1 cellular context compared by ENCODE assay signal in the genomic region with DNA sequence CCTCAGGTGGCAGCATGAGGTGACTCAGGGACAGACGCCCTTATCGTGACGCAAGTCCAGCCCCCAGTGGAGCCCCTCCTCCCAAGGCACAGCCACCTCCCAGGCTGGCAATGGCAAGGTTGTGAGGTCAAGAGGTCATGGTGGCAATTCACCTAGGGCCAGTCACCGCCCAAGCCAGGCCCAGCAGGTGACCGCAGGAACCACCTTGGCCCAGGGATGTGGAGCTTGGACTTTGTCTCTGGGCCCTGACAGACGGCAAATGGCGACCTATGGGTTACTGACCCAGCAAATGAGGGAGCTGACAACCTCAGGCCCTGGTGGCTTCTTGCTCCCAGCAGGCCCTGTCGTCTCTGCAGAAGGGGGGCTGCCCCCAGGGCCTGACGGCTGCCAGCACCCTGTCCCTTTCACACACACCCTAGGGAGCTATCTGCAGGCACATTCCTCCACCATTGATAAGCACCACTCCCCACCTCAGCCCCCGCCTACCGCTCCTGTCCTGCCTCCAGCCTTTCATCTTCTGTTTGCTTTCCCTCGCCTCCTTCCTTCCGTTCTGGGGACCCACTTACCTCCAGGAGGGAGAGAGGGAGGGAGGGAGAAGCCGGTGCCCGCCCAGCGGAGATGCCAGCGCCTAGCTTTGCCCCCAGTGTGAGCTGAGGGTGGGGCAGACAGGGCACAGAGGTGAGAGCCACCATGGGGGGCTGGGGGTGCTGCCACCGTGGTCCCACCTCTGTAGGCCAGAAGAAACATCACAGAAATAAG.
TF ChIP-seq lines count a peak whose summit lies in the region.

No MANE protein-coding gene starts in this region.

TF ChIP-seq in HepG2, 621 proteins besides CTCF, POLR2A, EP300 and RAD21 (continued from another document and continues in another):
- TF ChIP-seq, protein P1, sequence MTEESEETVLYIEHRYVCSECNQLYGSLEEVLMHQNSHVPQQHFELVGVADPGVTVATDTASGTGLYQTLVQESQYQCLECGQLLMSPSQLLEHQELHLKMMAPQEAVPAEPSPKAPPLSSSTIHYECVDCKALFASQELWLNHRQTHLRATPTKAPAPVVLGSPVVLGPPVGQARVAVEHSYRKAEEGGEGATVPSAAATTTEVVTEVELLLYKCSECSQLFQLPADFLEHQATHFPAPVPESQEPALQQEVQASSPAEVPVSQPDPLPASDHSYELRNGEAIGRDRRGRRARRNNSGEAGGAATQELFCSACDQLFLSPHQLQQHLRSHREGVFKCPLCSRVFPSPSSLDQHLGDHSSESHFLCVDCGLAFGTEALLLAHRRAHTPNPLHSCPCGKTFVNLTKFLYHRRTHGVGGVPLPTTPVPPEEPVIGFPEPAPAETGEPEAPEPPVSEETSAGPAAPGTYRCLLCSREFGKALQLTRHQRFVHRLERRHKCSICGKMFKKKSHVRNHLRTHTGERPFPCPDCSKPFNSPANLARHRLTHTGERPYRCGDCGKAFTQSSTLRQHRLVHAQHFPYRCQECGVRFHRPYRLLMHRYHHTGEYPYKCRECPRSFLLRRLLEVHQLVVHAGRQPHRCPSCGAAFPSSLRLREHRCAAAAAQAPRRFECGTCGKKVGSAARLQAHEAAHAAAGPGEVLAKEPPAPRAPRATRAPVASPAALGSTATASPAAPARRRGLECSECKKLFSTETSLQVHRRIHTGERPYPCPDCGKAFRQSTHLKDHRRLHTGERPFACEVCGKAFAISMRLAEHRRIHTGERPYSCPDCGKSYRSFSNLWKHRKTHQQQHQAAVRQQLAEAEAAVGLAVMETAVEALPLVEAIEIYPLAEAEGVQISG (CRISPR knock-in tag; IDR thresholded peaks at IDR 0.05), result peak; percentile 58
- peak; percentile 23; the same call in 1 of the 2 replicates for TF ChIP-seq KLF11 (CRISPR knock-in tag; IDR thresholded peaks at IDR 0.05)
- peak; percentile 70 for TF ChIP-seq THAP11 (CRISPR knock-in tag; IDR thresholded peaks at IDR 0.05)
- 0 out of 2 replicates have a peak, but pooled peaks have one; percentile 48 for TF ChIP-seq ZNF431 (CRISPR knock-in tag; IDR thresholded peaks at IDR 0.05; ENCODE audit: borderline replicate concordance, low read depth)
- no peak for TF ChIP-seq KLF12 (CRISPR knock-in tag; IDR thresholded peaks at IDR 0.05; ENCODE audit: borderline replicate concordance)
- TF ChIP-seq STAT5B (CRISPR knock-in tag; IDR thresholded peaks at IDR 0.05), result no peak
- TF ChIP-seq, protein P2, sequence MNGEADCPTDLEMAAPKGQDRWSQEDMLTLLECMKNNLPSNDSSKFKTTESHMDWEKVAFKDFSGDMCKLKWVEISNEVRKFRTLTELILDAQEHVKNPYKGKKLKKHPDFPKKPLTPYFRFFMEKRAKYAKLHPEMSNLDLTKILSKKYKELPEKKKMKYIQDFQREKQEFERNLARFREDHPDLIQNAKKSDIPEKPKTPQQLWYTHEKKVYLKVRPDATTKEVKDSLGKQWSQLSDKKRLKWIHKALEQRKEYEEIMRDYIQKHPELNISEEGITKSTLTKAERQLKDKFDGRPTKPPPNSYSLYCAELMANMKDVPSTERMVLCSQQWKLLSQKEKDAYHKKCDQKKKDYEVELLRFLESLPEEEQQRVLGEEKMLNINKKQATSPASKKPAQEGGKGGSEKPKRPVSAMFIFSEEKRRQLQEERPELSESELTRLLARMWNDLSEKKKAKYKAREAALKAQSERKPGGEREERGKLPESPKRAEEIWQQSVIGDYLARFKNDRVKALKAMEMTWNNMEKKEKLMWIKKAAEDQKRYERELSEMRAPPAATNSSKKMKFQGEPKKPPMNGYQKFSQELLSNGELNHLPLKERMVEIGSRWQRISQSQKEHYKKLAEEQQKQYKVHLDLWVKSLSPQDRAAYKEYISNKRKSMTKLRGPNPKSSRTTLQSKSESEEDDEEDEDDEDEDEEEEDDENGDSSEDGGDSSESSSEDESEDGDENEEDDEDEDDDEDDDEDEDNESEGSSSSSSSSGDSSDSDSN (CRISPR knock-in tag; IDR thresholded peaks at IDR 0.05), result peak; percentile 71; the same call in 1 of the 2 replicates
- TF ChIP-seq ZSCAN9 (CRISPR knock-in tag; IDR thresholded peaks at IDR 0.05; ENCODE audit: borderline replicate concordance), result peak; percentile 54; the same call in 1 of the 2 replicates
- TF ChIP-seq, protein P3, sequence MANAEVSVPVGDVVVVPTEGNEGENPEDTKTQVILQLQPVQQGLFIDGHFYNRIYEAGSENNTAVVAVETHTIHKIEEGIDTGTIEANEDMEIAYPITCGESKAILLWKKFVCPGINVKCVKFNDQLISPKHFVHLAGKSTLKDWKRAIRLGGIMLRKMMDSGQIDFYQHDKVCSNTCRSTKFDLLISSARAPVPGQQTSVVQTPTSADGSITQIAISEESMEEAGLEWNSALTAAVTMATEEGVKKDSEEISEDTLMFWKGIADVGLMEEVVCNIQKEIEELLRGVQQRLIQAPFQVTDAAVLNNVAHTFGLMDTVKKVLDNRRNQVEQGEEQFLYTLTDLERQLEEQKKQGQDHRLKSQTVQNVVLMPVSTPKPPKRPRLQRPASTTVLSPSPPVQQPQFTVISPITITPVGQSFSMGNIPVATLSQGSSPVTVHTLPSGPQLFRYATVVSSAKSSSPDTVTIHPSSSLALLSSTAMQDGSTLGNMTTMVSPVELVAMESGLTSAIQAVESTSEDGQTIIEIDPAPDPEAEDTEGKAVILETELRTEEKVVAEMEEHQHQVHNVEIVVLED (CRISPR knock-in tag; IDR thresholded peaks at IDR 0.05; ENCODE audit: borderline replicate concordance), result no peak; the same call in 1 of the 2 replicates
- TF ChIP-seq ZNF572 (CRISPR knock-in tag; IDR thresholded peaks at IDR 0.05), result peak; percentile 46; the same call in 1 of the 2 replicates
- TF ChIP-seq, protein P4, sequence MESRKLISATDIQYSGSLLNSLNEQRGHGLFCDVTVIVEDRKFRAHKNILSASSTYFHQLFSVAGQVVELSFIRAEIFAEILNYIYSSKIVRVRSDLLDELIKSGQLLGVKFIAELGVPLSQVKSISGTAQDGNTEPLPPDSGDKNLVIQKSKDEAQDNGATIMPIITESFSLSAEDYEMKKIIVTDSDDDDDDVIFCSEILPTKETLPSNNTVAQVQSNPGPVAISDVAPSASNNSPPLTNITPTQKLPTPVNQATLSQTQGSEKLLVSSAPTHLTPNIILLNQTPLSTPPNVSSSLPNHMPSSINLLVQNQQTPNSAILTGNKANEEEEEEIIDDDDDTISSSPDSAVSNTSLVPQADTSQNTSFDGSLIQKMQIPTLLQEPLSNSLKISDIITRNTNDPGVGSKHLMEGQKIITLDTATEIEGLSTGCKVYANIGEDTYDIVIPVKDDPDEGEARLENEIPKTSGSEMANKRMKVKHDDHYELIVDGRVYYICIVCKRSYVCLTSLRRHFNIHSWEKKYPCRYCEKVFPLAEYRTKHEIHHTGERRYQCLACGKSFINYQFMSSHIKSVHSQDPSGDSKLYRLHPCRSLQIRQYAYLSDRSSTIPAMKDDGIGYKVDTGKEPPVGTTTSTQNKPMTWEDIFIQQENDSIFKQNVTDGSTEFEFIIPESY (CRISPR knock-in tag; IDR thresholded peaks at IDR 0.05), result peak; percentile 63
- TF ChIP-seq NFKB2 (CRISPR knock-in tag; IDR thresholded peaks at IDR 0.05; ENCODE audit: borderline replicate concordance), result peak; percentile 41; the same call in 1 of the 2 replicates
- peak; percentile 32; the same call in 1 of the 2 replicates for TF ChIP-seq CCDC6 (CRISPR knock-in tag; IDR thresholded peaks at IDR 0.05)
- TF ChIP-seq, protein P5, sequence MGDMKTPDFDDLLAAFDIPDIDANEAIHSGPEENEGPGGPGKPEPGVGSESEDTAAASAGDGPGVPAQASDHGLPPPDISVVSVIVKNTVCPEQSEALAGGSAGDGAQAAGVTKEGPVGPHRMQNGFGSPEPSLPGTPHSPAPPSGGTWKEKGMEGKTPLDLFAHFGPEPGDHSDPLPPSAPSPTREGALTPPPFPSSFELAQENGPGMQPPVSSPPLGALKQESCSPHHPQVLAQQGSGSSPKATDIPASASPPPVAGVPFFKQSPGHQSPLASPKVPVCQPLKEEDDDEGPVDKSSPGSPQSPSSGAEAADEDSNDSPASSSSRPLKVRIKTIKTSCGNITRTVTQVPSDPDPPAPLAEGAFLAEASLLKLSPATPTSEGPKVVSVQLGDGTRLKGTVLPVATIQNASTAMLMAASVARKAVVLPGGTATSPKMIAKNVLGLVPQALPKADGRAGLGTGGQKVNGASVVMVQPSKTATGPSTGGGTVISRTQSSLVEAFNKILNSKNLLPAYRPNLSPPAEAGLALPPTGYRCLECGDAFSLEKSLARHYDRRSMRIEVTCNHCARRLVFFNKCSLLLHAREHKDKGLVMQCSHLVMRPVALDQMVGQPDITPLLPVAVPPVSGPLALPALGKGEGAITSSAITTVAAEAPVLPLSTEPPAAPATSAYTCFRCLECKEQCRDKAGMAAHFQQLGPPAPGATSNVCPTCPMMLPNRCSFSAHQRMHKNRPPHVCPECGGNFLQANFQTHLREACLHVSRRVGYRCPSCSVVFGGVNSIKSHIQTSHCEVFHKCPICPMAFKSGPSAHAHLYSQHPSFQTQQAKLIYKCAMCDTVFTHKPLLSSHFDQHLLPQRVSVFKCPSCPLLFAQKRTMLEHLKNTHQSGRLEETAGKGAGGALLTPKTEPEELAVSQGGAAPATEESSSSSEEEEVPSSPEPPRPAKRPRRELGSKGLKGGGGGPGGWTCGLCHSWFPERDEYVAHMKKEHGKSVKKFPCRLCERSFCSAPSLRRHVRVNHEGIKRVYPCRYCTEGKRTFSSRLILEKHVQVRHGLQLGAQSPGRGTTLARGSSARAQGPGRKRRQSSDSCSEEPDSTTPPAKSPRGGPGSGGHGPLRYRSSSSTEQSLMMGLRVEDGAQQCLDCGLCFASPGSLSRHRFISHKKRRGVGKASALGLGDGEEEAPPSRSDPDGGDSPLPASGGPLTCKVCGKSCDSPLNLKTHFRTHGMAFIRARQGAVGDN (CRISPR knock-in tag; IDR thresholded peaks at IDR 0.05), result peak; percentile 98
- TF ChIP-seq, protein P6, sequence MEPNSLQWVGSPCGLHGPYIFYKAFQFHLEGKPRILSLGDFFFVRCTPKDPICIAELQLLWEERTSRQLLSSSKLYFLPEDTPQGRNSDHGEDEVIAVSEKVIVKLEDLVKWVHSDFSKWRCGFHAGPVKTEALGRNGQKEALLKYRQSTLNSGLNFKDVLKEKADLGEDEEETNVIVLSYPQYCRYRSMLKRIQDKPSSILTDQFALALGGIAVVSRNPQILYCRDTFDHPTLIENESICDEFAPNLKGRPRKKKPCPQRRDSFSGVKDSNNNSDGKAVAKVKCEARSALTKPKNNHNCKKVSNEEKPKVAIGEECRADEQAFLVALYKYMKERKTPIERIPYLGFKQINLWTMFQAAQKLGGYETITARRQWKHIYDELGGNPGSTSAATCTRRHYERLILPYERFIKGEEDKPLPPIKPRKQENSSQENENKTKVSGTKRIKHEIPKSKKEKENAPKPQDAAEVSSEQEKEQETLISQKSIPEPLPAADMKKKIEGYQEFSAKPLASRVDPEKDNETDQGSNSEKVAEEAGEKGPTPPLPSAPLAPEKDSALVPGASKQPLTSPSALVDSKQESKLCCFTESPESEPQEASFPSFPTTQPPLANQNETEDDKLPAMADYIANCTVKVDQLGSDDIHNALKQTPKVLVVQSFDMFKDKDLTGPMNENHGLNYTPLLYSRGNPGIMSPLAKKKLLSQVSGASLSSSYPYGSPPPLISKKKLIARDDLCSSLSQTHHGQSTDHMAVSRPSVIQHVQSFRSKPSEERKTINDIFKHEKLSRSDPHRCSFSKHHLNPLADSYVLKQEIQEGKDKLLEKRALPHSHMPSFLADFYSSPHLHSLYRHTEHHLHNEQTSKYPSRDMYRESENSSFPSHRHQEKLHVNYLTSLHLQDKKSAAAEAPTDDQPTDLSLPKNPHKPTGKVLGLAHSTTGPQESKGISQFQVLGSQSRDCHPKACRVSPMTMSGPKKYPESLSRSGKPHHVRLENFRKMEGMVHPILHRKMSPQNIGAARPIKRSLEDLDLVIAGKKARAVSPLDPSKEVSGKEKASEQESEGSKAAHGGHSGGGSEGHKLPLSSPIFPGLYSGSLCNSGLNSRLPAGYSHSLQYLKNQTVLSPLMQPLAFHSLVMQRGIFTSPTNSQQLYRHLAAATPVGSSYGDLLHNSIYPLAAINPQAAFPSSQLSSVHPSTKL (CRISPR knock-in tag; IDR thresholded peaks at IDR 0.05), result peak; percentile 92
- TF ChIP-seq KDM3A (CRISPR knock-in tag; IDR thresholded peaks at IDR 0.05; ENCODE audit: low read depth), result peak; percentile 57; the same call in 1 of the 2 replicates
- peak; percentile 82; the same call in 1 of the 2 replicates for TF ChIP-seq FOXO1 (CRISPR knock-in tag; IDR thresholded peaks at IDR 0.05)
- 0 out of 2 replicates have a peak, but pooled peaks have one; percentile 32 for TF ChIP-seq ZNF761 (CRISPR knock-in tag; conservative IDR thresholded peaks at IDR 0.05)
- no peak for TF ChIP-seq ZNF446 (CRISPR knock-in tag; IDR thresholded peaks at IDR 0.05)
- no peak for TF ChIP-seq ZNF550 (CRISPR knock-in tag; IDR thresholded peaks at IDR 0.05; ENCODE audit: borderline replicate concordance)
- peak; percentile 98 for TF ChIP-seq ZKSCAN5 (CRISPR knock-in tag; IDR thresholded peaks at IDR 0.05)
- no peak for TF ChIP-seq RORA (CRISPR knock-in tag; IDR thresholded peaks at IDR 0.05)
- TF ChIP-seq, protein P7, sequence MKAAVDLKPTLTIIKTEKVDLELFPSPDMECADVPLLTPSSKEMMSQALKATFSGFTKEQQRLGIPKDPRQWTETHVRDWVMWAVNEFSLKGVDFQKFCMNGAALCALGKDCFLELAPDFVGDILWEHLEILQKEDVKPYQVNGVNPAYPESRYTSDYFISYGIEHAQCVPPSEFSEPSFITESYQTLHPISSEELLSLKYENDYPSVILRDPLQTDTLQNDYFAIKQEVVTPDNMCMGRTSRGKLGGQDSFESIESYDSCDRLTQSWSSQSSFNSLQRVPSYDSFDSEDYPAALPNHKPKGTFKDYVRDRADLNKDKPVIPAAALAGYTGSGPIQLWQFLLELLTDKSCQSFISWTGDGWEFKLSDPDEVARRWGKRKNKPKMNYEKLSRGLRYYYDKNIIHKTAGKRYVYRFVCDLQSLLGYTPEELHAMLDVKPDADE (CRISPR knock-in tag; IDR thresholded peaks at IDR 0.05), result no peak
- peak; percentile 93 for TF ChIP-seq DPF2 (CRISPR knock-in tag; IDR thresholded peaks at IDR 0.05; ENCODE audit: borderline replicate concordance, low read depth)
- TF ChIP-seq NFYC (CRISPR knock-in tag; IDR thresholded peaks at IDR 0.05), result peak; percentile 10; the same call in 1 of the 2 replicates
- peak; percentile 100 for TF ChIP-seq SP5 (CRISPR knock-in tag; IDR thresholded peaks at IDR 0.05; ENCODE audit: borderline replicate concordance, low read depth)
- no peak for TF ChIP-seq ZNF570 (CRISPR knock-in tag; IDR thresholded peaks at IDR 0.05; ENCODE audit: borderline replicate concordance)
- TF ChIP-seq KDM6A (CRISPR knock-in tag; IDR thresholded peaks at IDR 0.05; ENCODE audit: low read depth), result peak; percentile 85
- TF ChIP-seq FOXA3 (CRISPR knock-in tag; IDR thresholded peaks at IDR 0.05), result peak; percentile 94
- peak; percentile 81 for TF ChIP-seq YY1 (IDR thresholded peaks at IDR 0.05; ENCODE audit: insufficient read depth, insufficient replicate concordance, low read depth, low read length)
- TF ChIP-seq, protein P8, sequence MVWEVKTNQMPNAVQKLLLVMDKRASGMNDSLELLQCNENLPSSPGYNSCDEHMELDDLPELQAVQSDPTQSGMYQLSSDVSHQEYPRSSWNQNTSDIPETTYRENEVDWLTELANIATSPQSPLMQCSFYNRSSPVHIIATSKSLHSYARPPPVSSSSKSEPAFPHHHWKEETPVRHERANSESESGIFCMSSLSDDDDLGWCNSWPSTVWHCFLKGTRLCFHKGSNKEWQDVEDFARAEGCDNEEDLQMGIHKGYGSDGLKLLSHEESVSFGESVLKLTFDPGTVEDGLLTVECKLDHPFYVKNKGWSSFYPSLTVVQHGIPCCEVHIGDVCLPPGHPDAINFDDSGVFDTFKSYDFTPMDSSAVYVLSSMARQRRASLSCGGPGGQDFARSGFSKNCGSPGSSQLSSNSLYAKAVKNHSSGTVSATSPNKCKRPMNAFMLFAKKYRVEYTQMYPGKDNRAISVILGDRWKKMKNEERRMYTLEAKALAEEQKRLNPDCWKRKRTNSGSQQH (CRISPR knock-in tag; IDR thresholded peaks at IDR 0.05; ENCODE audit: low read depth), result peak; percentile 70; the same call in 1 of the 2 replicates
- no peak for TF ChIP-seq AHR (CRISPR knock-in tag; IDR thresholded peaks at IDR 0.05)
